ENCODE assay signal across 8 cellular contexts in the genomic region with DNA sequence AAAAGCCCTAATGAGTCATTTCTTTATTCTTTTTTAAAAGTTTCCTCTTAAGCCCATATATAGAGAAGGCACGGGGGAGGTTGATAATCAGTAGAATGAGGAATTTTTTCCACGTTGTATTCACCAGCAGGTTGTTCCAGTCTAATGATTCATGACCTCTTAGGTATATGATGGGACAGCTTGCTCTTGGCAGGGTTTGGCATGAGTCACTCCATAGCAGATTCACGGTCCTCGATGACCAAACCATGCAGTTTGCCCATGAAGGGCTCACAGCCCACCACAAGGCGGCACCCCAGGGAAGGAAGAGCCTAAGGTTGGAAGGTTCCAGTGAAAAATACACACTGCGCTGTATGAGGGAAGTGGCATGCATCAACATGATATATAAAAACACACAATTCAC.
DNase-seq lines count a peak whose midpoint lies in the region; ATAC-seq and TF ChIP-seq lines count a peak whose summit lies in the region.

No MANE protein-coding gene starts in this region.

- peaks cover 32% of the 10 kb centered on the region for H3K36me3 Mint-ChIP-seq in activated CD4-positive, alpha-beta memory T cell treated with anti-CD3 and anti-CD28 coated beads for 36 hours

- H3K79me2 ChIP-seq in Loucy (ENCODE audit: insufficient read depth, low read length), result no peaks in the 10 kb centered on the region

- H3K9me3 ChIP-seq in Loucy (ENCODE audit: insufficient read depth, low read depth, low read length), result no peaks in the 10 kb centered on the region

- peak; percentile 40 for TF ChIP-seq CTCF in Loucy (conservative IDR thresholded peaks at IDR 0.05; ENCODE audit: low read length)
- TF ChIP-seq CTCF in fibroblast of pulmonary artery (IDR thresholded peaks at IDR 0.05; ENCODE audit: low read length, missing control alignments), result peak; percentile 76

- no peak overlapping the region for H3K9ac ChIP-seq in Loucy (ENCODE audit: low read depth, low read length, poor library complexity, severe bottlenecking)

- H3K36me3 ChIP-seq in Loucy (ENCODE audit: insufficient read depth, low read length), result no peaks in the 10 kb centered on the region

- H3K4me3 ChIP-seq in Loucy (ENCODE audit: low read length, poor library complexity, severe bottlenecking) (no peak overlapping the region), fibroblast of pulmonary artery (replicated peaks; ENCODE audit: low read depth, low read length) (no peak overlapping the region)

- no peaks in the 10 kb centered on the region for H4K20me1 ChIP-seq in Loucy (ENCODE audit: insufficient read depth, low read length, poor library complexity, severe bottlenecking)

- H3K27me3 ChIP-seq in Loucy (ENCODE audit: insufficient read depth, low read length, poor library complexity, severe bottlenecking), result no peaks in the 10 kb centered on the region

- POLR2A ChIA-PET in activated CD4-positive, alpha-beta memory T cell treated with anti-CD3 and anti-CD28 coated beads for 36 hours (lab: Charles Lee), result interaction anchor here (0.6 to 1.4 kb wide), 4 partner anchors 12 to 66 kb away, joined by 3 to 4 read pairs (median 3); no protein-coding TSS in a partner anchor

- no peak overlapping the region for H3K4me2 ChIP-seq in Loucy (ENCODE audit: low read depth, low read length, poor library complexity, severe bottlenecking)

- CTCF ChIA-PET in activated CD4-positive, alpha-beta memory T cell treated with anti-CD3 and anti-CD28 coated beads for 36 hours (lab: Charles Lee), result interaction anchor here (0.9 to 1.6 kb wide), 8 partner anchors 13 to 584 kb away, joined by 4 to 7 read pairs (median 4); no protein-coding TSS in a partner anchor

- peak overlapping the region; percentile 89 for H3K27ac Mint-ChIP-seq in activated CD4-positive, alpha-beta memory T cell treated with anti-CD3 and anti-CD28 coated beads for 36 hours

- no peaks in the 10 kb centered on the region for H3K4me1 ChIP-seq in Loucy (ENCODE audit: insufficient read depth, low read length, poor library complexity, severe bottlenecking)

- no peaks in the 10 kb centered on the region for H3K9me2 ChIP-seq in Loucy (replicated peaks; ENCODE audit: low read depth, low read length)

- H3K9me3 Mint-ChIP-seq in activated CD4-positive, alpha-beta memory T cell treated with anti-CD3 and anti-CD28 coated beads for 36 hours, result no peaks in the 10 kb centered on the region

- DNase-seq in D341Med (ENCODE audit: low spot score) (peak; percentile 30), fibroblast of pulmonary artery (ENCODE audit: low read depth) (peak; percentile 93), NCI-H146 treated with DMSO at 0.1 percent for 48 hours (lab: John Stamatoyannopoulos, UW; ENCODE audit: unreplicated experiment) (no peak), NCI-H1048 (lab: John Stamatoyannopoulos, UW) (no peak)
- peak; percentile 77 for DNase-seq in activated CD4-positive, alpha-beta memory T cell treated with anti-CD3 and anti-CD28 coated beads for 36 hours
- peak in 2 of 3 experiments; percentile 34 to 48 for DNase-seq in stimulated activated CD4-positive, alpha-beta T cell treated with anti-CD3 and anti-CD28 coated beads, TNF-alpha, amount 100 ng/mL, for 4 hours (ENCODE audit: low read depth in 3 of 3)

- peaks cover 57% of the 10 kb centered on the region for H3K4me1 Mint-ChIP-seq in activated CD4-positive, alpha-beta memory T cell treated with anti-CD3 and anti-CD28 coated beads for 36 hours (ENCODE audit: low read depth)

- ATAC-seq in GM21737 (IDR thresholded peaks at IDR 0.05; ENCODE audit: unreplicated experiment), result no peak

- H3F3A ChIP-seq in Loucy (ENCODE audit: low read depth), result no peaks in the 10 kb centered on the region

- no peak overlapping the region for H2AFZ ChIP-seq in Loucy (ENCODE audit: low read length)

- intact Hi-C loops in activated CD4-positive, alpha-beta memory T cell treated with anti-CD3 and anti-CD28 coated beads for 36 hours (cut with micrococcal nuclease), result loop anchor here (1.0 to 2.0 kb wide), 3 partner anchors 16 to 21 kb away; no protein-coding TSS in a partner anchor

- no peak overlapping the region for H3K4me3 Mint-ChIP-seq in activated CD4-positive, alpha-beta memory T cell treated with anti-CD3 and anti-CD28 coated beads for 36 hours

- H3K27me3 Mint-ChIP-seq in activated CD4-positive, alpha-beta memory T cell treated with anti-CD3 and anti-CD28 coated beads for 36 hours, result no peaks in the 10 kb centered on the region

Comparison
In these comparisons a context has a peak if more than half of its experiments do, and no peak if none do; other contexts are left out.
1. DNase-seq: peak in D341Med (single experiment), activated CD4-positive, alpha-beta memory T cell treated with anti-CD3 and anti-CD28 coated beads for 36 hours (single experiment), fibroblast of pulmonary artery (single experiment) and stimulated activated CD4-positive, alpha-beta T cell treated with anti-CD3 and anti-CD28 coated beads, TNF-alpha, amount 100 ng/mL, for 4 hours (2 of 3); none in NCI-H146 treated with DMSO at 0.1 percent for 48 hours (single experiment) and NCI-H1048 (single experiment).